11 cellular contexts compared by ENCODE assay signal in the genomic region with DNA sequence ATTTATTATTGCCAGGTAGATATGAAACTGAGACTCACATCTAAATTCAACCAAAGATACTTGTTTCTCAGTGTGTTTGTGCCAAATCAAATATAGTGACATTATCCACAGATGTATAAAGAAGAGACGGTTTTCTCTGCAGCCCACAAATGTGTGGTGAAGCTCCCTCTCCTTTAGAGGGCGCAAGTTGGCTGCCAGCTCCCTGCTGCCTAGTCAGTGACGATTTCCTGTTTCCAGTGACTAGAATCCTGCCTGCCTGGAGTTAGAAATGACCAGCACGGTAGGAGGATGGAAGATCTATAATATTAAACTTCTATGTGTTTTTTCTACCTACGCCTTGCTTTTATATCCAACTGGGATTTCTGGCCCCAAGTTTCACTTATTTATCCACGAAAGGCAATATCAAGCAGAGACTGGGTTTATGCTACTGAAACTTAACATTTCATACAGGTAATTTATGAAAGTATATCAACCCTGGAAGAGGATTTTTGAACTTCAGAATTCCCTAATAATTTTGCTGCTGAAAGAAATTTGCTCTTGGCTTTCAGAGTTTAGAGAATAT.
DNase-seq lines count a peak whose midpoint lies in the region; ATAC-seq and TF ChIP-seq lines count a peak whose summit lies in the region.
"Had no signal": no experiment of that assay in that cellular context is flagged by ENCODE, and none has a peak within 500 bp of the region (broad histone marks: within the 10 kb centered on the region; RNA-seq: fewer than 3 reads in every experiment).

No MANE protein-coding gene starts in this region.

- H3K4me2 ChIP-seq in osteoblast (ENCODE audit: insufficient read depth, low read length): no peak overlapping the region

- H3K9me3 ChIP-seq in osteoblast (ENCODE audit: low read depth, low read length) (no peaks in the 10 kb centered on the region), heart right ventricle (no peaks in the 10 kb centered on the region)
- H3K9me3 ChIP-seq: thoracic aorta had no signal

- H3K27me3 ChIP-seq in osteoblast (ENCODE audit: insufficient read depth, low read length): no peaks in the 10 kb centered on the region
- no peaks in the 10 kb centered on the region for H3K27me3 ChIP-seq in heart right ventricle

- H2AFZ ChIP-seq in osteoblast (ENCODE audit: low read length): no peak overlapping the region

- H3K36me3 ChIP-seq in osteoblast (ENCODE audit: insufficient read depth, low read length) (no peaks in the 10 kb centered on the region), heart right ventricle (no peaks in the 10 kb centered on the region)
- H3K36me3 ChIP-seq: thoracic aorta had no signal

- H3K27ac ChIP-seq in osteoblast (ENCODE audit: low read depth, low read length) (no peak overlapping the region), heart right ventricle (no peak overlapping the region)
- H3K27ac ChIP-seq: SK-N-MC, thoracic aorta had no signal

- whole genome bisulfite sequencing in heart right ventricle, 2 donors: 26 to 32% methylated on average over 6 of the region's 6 CpGs

- intact Hi-C loops in heart right ventricle (cut with DNase I): no loop called here

- DNase-seq in NCI-H526 treated with DMSO at 0.1 percent for 48 hours (lab: John Stamatoyannopoulos, UW) (peak; percentile 43), T47D (ENCODE audit: low read depth in 1 of 2, low spot score in 1 of 2) (peak; percentile 3 to 62), superior temporal gyrus (ENCODE audit: extremely low spot score) (peak; percentile 47), osteoblast (ENCODE audit: insufficient read length, low spot score, missing footprints) (no peak), heart right ventricle (no peak)
- DNase-seq: left cardiac atrium had no signal

- ATAC-seq in HG02798 (IDR thresholded peaks at IDR 0.05; ENCODE audit: poor library complexity, unreplicated experiment): peak; percentile 77
- ATAC-seq in HG03025 (IDR thresholded peaks at IDR 0.05; ENCODE audit: low FRiP score, unreplicated experiment): no peak
- no peak for ATAC-seq in heart right ventricle

- peak; percentile 85 for TF ChIP-seq CTCF in GM12872 (IDR thresholded peaks at IDR 0.05; ENCODE audit: insufficient read depth, low read depth, low read length)
- TF ChIP-seq CTCF in osteoblast (IDR thresholded peaks at IDR 0.05; ENCODE audit: extremely low read depth, low read depth, low read length): no peak
- TF ChIP-seq CTCF in heart right ventricle (IDR thresholded peaks at IDR 0.05): peak in 2 of 9 donors; percentile 20 to 25

- no peaks in the 10 kb centered on the region for H3K79me2 ChIP-seq in osteoblast (ENCODE audit: insufficient read depth, low read length)

- H3K4me3 ChIP-seq in osteoblast (ENCODE audit: insufficient read depth, low read length) (no peak overlapping the region), heart right ventricle (no peak overlapping the region)
- H3K4me3 ChIP-seq: SK-N-MC, thoracic aorta had no signal

- no peaks in the 10 kb centered on the region for H3K4me1 ChIP-seq in osteoblast (ENCODE audit: insufficient read depth, low read length)
- H3K4me1 ChIP-seq in heart right ventricle: no peaks in the 10 kb centered on the region

- no peaks in the 10 kb centered on the region for H4K20me1 ChIP-seq in osteoblast (ENCODE audit: insufficient read depth, low read length)

- in situ Hi-C loops in T47D (cut with HindIII; ENCODE audit: low pct_unique_long_range_greater_than_20kb, low sequenced_read_pairs): no loop called here

Comparison
In these comparisons a context has a peak if more than half of its experiments do, and no peak if none do; other contexts are left out.
1. DNase-seq: peak in NCI-H526 treated with DMSO at 0.1 percent for 48 hours (single experiment), T47D (2 of 2) and superior temporal gyrus (single experiment); none in osteoblast (single experiment) and heart right ventricle (0 of 2).